13 cellular contexts compared by ENCODE assay signal in the genomic region with DNA sequence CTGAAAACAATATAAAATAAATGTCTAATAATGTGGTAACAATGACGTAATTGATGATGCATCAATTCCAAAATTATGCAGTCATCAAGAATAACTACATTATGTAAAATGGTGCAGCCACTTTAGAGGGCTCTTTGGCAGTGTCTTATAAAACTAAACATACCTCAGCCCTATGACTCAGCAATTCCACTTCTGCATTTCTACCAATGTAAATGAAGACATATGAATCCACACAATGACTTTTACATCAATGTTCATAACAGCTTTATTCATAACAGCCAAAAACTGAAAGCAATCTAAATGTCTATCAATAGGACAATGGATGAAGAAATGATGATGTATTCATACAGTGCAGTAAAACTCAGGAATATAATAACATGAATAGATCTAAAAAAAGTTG.
A peak's percentile ranks its signal among the peaks of the same experiment; 100 is the strongest.
DNase-seq lines count a peak whose midpoint lies in the region; ATAC-seq, FAIRE-seq and TF ChIP-seq lines count a peak whose summit lies in the region.
"Had no signal": no experiment of that assay in that cellular context is flagged by ENCODE, and none has a peak within 500 bp of the region (broad histone marks: within the 10 kb centered on the region; RNA-seq: fewer than 3 reads in every experiment).

No MANE protein-coding gene starts in this region.

- FAIRE-seq in endothelial cell of umbilical vein (lab: Jason Lieb, UNC), result no peak
- FAIRE-seq: D721Med had no signal

- no peaks in the 10 kb centered on the region for H3K9me3 ChIP-seq in endothelial cell of umbilical vein (replicated peaks; ENCODE audit: control insufficient read depth, insufficient read depth, low read length)
- H3K9me3 ChIP-seq: tibial nerve had no signal

- no peaks in the 10 kb centered on the region for H3K36me3 ChIP-seq in endothelial cell of umbilical vein (ENCODE audit: control insufficient read depth in 2 of 2, extremely low read depth in 1 of 2, insufficient read depth in 2 of 2, low read length in 2 of 2)
- H3K36me3 ChIP-seq: tibial nerve had no signal

- no peak for TF ChIP-seq POLR2A in endothelial cell of umbilical vein (IDR thresholded peaks at IDR 0.05; ENCODE audit: low read depth, low read length)

- no peak overlapping the region for H3K4me3 Mint-ChIP-seq in immature natural killer cell
- H3K4me3 Mint-ChIP-seq: activated B cell treated with CpG ODN at 0.5 μM for 24 hours had no signal

- dilution Hi-C loops in endothelial cell of umbilical vein (cut with MboI; ENCODE audit: extremely low pct_ligation_motif_present, low sequenced_read_pairs), result no loop called here

- H3K27ac Mint-ChIP-seq in immature natural killer cell, result no peak overlapping the region
- H3K27ac Mint-ChIP-seq: activated B cell treated with CpG ODN at 0.5 μM for 24 hours had no signal

- H3K9me1 ChIP-seq in endothelial cell of umbilical vein (replicated peaks; ENCODE audit: control insufficient read depth, extremely low read depth, insufficient read depth, low read length), result no peaks in the 10 kb centered on the region

- CTCF ChIA-PET in endothelial cell of umbilical vein (lab: Charles Lee), result interaction anchor here (2.1 kb wide), 1 partner anchor 195 kb away, joined by 4 read pairs; no protein-coding TSS in a partner anchor

- ATAC-seq in HG02870 (IDR thresholded peaks at IDR 0.05; ENCODE audit: unreplicated experiment), result peak; percentile 73

- no peak overlapping the region for H3K4me2 ChIP-seq in endothelial cell of umbilical vein (ENCODE audit: insufficient read depth, low read length)

- no peak overlapping the region for H2AFZ ChIP-seq in endothelial cell of umbilical vein (ENCODE audit: low read depth, low read length)

- no peaks in the 10 kb centered on the region for H3K27me3 ChIP-seq in endothelial cell of umbilical vein (ENCODE audit: control insufficient read depth in 2 of 2, insufficient read depth in 2 of 2, low read length in 2 of 2)
- H3K27me3 ChIP-seq: tibial nerve had no signal

- no peak overlapping the region for H3K27ac ChIP-seq in endothelial cell of umbilical vein (ENCODE audit: insufficient read depth, low read depth, low read length)
- H3K27ac ChIP-seq: tibial nerve had no signal

- intact Hi-C loops in endothelial cell of umbilical vein (cut with micrococcal nuclease), result no loop called here

- H3K27me3 Mint-ChIP-seq in immature natural killer cell (ENCODE audit: low read depth in 3 of 3), result no peaks in the 10 kb centered on the region
- H3K27me3 Mint-ChIP-seq: activated B cell treated with CpG ODN at 0.5 μM for 24 hours had no signal

- peaks cover 6 to 33% of the 10 kb centered on the region in 2 donors for H3K4me1 Mint-ChIP-seq in immature natural killer cell

- peaks cover 0 to 4% (median 0%) of the 10 kb centered on the region in 3 donors for H3K36me3 Mint-ChIP-seq in immature natural killer cell

- no peak for TF ChIP-seq CTCF in endothelial cell of umbilical vein (IDR thresholded peaks at IDR 0.05; ENCODE audit: extremely low read depth in 1 of 2, insufficient read depth in 1 of 2, low read depth in 1 of 2, low read length in 2 of 2)

- H3K4me1 ChIP-seq in endothelial cell of umbilical vein (ENCODE audit: control insufficient read depth, extremely low read depth, insufficient read depth, low read length), result peaks cover 8% of the 10 kb centered on the region

- POLR2A ChIA-PET in endothelial cell of umbilical vein (lab: Charles Lee), result no interaction called here

- no peak overlapping the region for H3K9ac ChIP-seq in endothelial cell of umbilical vein (replicated peaks; ENCODE audit: extremely low read depth, insufficient read depth, low read length)

- no peaks in the 10 kb centered on the region for H3K79me2 ChIP-seq in endothelial cell of umbilical vein (ENCODE audit: control insufficient read depth, insufficient read depth, low read length)

- DNase-seq in CD1c-positive myeloid dendritic cell (ENCODE audit: extremely low spot score) (peak; percentile 75), NOMO-1 (lab: John Stamatoyannopoulos, UW; ENCODE audit: unreplicated experiment in 2 of 2) (peak; percentile 55 to 83), endothelial cell of umbilical vein (ENCODE audit: low read depth, low spot score) (peak; percentile 72), NCI-H524 (lab: John Stamatoyannopoulos, UW) (no peak), immature natural killer cell (no peak)
- DNase-seq in effector CD8-positive, alpha-beta T cell (lab: John Stamatoyannopoulos, UW), result no peak
- no peak for DNase-seq in stimulated activated naive CD4-positive, alpha-beta T cell (lab: John Stamatoyannopoulos, UW)
- DNase-seq: activated B cell treated with CpG ODN at 0.5 μM for 24 hours, GOT3, NCI-H2081 treated with DMSO at 0.1 percent for 48 hours had no signal

- BruUV-seq in endothelial cell of umbilical vein (replicated peaks; lab: Mats Ljungman, UMichigan), result no TSS peak

- H4K20me1 ChIP-seq in endothelial cell of umbilical vein (replicated peaks; ENCODE audit: control insufficient read depth, extremely low read depth, insufficient read depth, low read length), result no peaks in the 10 kb centered on the region

- H3K9me3 Mint-ChIP-seq in immature natural killer cell, result no peaks in the 10 kb centered on the region
- H3K9me3 Mint-ChIP-seq: activated B cell treated with CpG ODN at 0.5 μM for 24 hours had no signal

- H3K4me3 ChIP-seq in endothelial cell of umbilical vein (replicated peaks in 1 of 3; ENCODE audit: insufficient read depth in 1 of 3, low read depth in 1 of 3, low read length in 3 of 3), result no peak overlapping the region
- H3K4me3 ChIP-seq: tibial nerve had no signal

TF ChIP-seq in endothelial cell of umbilical vein, 7 proteins besides CTCF, POLR2A, EP300 and RAD21:
- no peak for TF ChIP-seq MYC (IDR thresholded peaks at IDR 0.05; ENCODE audit: low read depth, low read length)
- peak; percentile 67 for TF ChIP-seq JUN (IDR thresholded peaks at IDR 0.05; ENCODE audit: borderline replicate concordance, insufficient read depth, insufficient read length, low read depth)
- no peak for TF ChIP-seq POLR2AphosphoS5 (IDR thresholded peaks at IDR 0.05; ENCODE audit: insufficient read depth, low read depth, low read length)
- no peak for TF ChIP-seq FOS (IDR thresholded peaks at IDR 0.05; ENCODE audit: borderline replicate concordance, insufficient read depth, low read length)
TF ChIP-seq in endothelial cell of umbilical vein: peak in this region for 1.

Comparison
In these comparisons a context has a peak if more than half of its experiments do, and no peak if none do; other contexts are left out.
1. DNase-seq: peak in CD1c-positive myeloid dendritic cell (single experiment), NOMO-1 (2 of 2) and endothelial cell of umbilical vein (single experiment); none in effector CD8-positive, alpha-beta T cell (single experiment), stimulated activated naive CD4-positive, alpha-beta T cell (0 of 6), NCI-H524 (0 of 2) and immature natural killer cell (0 of 3).